8 cellular contexts compared by ENCODE assay signal in the genomic region with DNA sequence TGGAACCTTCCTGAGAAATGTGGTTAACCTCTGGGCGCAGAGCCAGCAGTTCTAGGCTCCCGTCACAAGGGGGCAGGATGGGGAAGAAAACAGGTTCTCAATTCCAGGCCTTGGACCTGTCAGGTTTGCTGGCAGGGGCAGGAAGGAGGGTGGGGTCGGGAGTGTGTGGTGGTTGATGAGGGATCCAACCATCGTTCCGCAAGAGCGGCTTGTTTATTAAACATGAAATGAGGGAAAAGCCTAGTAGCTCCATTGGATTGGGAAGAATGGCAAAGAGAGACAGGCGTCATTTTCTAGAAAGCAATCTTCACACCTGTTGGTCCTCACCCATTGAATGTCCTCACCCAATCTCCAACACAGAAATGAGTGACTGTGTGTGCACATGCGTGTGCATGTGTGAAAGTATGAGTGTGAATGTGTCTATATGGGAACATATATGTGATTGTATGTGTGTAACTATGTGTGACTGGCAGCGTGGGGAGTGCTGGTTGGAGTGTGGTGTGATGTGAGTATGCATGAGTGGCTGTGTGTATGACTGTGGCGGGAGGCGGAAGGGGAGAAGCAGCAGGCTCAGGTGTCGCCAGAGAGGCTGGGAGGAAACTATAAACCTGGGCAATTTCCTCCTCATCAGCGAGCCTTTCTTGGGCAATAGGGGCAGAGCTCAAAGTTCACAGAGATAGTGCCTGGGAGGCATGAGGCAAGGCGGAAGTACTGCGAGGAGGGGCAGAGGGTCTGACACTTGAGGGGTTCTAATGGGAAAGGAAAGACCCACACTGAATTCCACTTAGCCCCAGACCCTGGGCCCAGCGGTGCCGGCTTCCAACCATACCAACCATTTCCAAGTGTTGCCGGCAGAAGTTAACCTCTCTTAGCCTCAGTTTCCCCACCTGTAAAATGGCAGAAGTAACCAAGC. TPM values are rescaled to one million over a fixed set of nuclear protein-coding genes. Genes with fewer than 3 reads are reported as not detected.
DNase-seq lines count a peak whose midpoint lies in the region; ATAC-seq and TF ChIP-seq lines count a peak whose summit lies in the region.

No MANE protein-coding gene starts in this region.

- H3K27ac Mint-ChIP-seq in activated CD4-positive, alpha-beta T cell treated with anti-CD3 and anti-CD28 coated beads, Interleukin-2, amount 10 ng/mL, durations not matched to agents 24 days and 14 days: peak overlapping the region; percentile 62
- H3K27ac Mint-ChIP-seq in dendritic cell treated with granulocyte-macrophage colony-stimulating factor and Interleukin-4, amounts not matched to agents 40 ng/mL and 50 ng/mL, for 4 days: peak overlapping the region; percentile 69

- no peaks in the 10 kb centered on the region for H3K27me3 Mint-ChIP-seq in activated CD4-positive, alpha-beta T cell treated with anti-CD3 and anti-CD28 coated beads, Interleukin-2, amount 10 ng/mL, durations not matched to agents 24 days and 14 days
- peaks cover 4% of the 10 kb centered on the region for H3K27me3 Mint-ChIP-seq in dendritic cell treated with granulocyte-macrophage colony-stimulating factor and Interleukin-4, amounts not matched to agents 40 ng/mL and 50 ng/mL, for 4 days

- intact Hi-C loops in activated CD4-positive, alpha-beta T cell treated with anti-CD3 and anti-CD28 coated beads, Interleukin-2, amount 10 ng/mL, durations not matched to agents 24 days and 14 days (cut with micrococcal nuclease): loop anchor here (1.0 kb wide), 3 partner anchors 56 to 135 kb away; no protein-coding TSS in a partner anchor
- intact Hi-C loops in dendritic cell treated with granulocyte-macrophage colony-stimulating factor and Interleukin-4, amounts not matched to agents 40 ng/mL and 50 ng/mL, for 4 days (cut with micrococcal nuclease): loop anchor here (1.0 to 2.0 kb wide), 3 partner anchors 27 to 135 kb away; partner anchors contain the start of gene CDKN1A
- intact Hi-C loops in lower leg skin (cut with DNase I; ENCODE audit: low total_unique reads): loop anchor here (10.0 kb wide), 2 partner anchors 51 to 131 kb away; partner anchors contain the start of gene CDKN1A

- no peaks in the 10 kb centered on the region for H3K9me3 Mint-ChIP-seq in activated CD4-positive, alpha-beta T cell treated with anti-CD3 and anti-CD28 coated beads, Interleukin-2, amount 10 ng/mL, durations not matched to agents 24 days and 14 days
- no peaks in the 10 kb centered on the region for H3K9me3 Mint-ChIP-seq in dendritic cell treated with granulocyte-macrophage colony-stimulating factor and Interleukin-4, amounts not matched to agents 40 ng/mL and 50 ng/mL, for 4 days

- no peak overlapping the region for H3K4me3 Mint-ChIP-seq in activated CD4-positive, alpha-beta T cell treated with anti-CD3 and anti-CD28 coated beads, Interleukin-2, amount 10 ng/mL, durations not matched to agents 24 days and 14 days
- peak overlapping the region; percentile 62 for H3K4me3 Mint-ChIP-seq in dendritic cell treated with granulocyte-macrophage colony-stimulating factor and Interleukin-4, amounts not matched to agents 40 ng/mL and 50 ng/mL, for 4 days

- ATAC-seq in HG03159 (IDR thresholded peaks at IDR 0.05; ENCODE audit: unreplicated experiment) (peak; percentile 52), HG02870 (IDR thresholded peaks at IDR 0.05; ENCODE audit: unreplicated experiment) (no peak)

- DNase-seq in GM04504 (ENCODE audit: low read depth) (peak; percentile 67), NCI-H460 (ENCODE audit: extremely low read depth, low read depth) (peak; percentile 75), lower leg skin (ENCODE audit: low spot score in 2 of 2) (peak; percentile 90 to 98)
- peak; percentile 94 for DNase-seq in activated CD4-positive, alpha-beta T cell treated with anti-CD3 and anti-CD28 coated beads, Interleukin-2, amount 10 ng/mL, durations not matched to agents 24 days and 14 days
- DNase-seq in stimulated activated CD4-positive, alpha-beta T cell treated with anti-CD3 and anti-CD28 coated beads, TNF-alpha, amount 100 ng/mL, for 4 hours (ENCODE audit: low read depth in 3 of 3): peak; percentile 50 to 69 (median 63)

- no peak overlapping the region for H3K4me3 ChIP-seq in lower leg skin (ENCODE audit: low read depth, poor library complexity, severe bottlenecking)

- no peaks in the 10 kb centered on the region for H3K36me3 Mint-ChIP-seq in activated CD4-positive, alpha-beta T cell treated with anti-CD3 and anti-CD28 coated beads, Interleukin-2, amount 10 ng/mL, durations not matched to agents 24 days and 14 days (ENCODE audit: low read depth)
- H3K36me3 Mint-ChIP-seq in dendritic cell treated with granulocyte-macrophage colony-stimulating factor and Interleukin-4, amounts not matched to agents 40 ng/mL and 50 ng/mL, for 4 days (ENCODE audit: low read depth): no peaks in the 10 kb centered on the region

- peak in 1 of 3 donors; percentile 71 for TF ChIP-seq CTCF in lower leg skin (IDR thresholded peaks at IDR 0.05)

- 44 to 48% methylated on average over 18 of the region's 18 CpGs for WGBS in lower leg skin, 2 donors

- peaks cover 25% of the 10 kb centered on the region for H3K4me1 Mint-ChIP-seq in activated CD4-positive, alpha-beta T cell treated with anti-CD3 and anti-CD28 coated beads, Interleukin-2, amount 10 ng/mL, durations not matched to agents 24 days and 14 days
- peaks cover 88% of the 10 kb centered on the region for H3K4me1 Mint-ChIP-seq in dendritic cell treated with granulocyte-macrophage colony-stimulating factor and Interleukin-4, amounts not matched to agents 40 ng/mL and 50 ng/mL, for 4 days (ENCODE audit: low read depth)

- TF ChIP-seq POLR2A in lower leg skin (IDR thresholded peaks at IDR 0.05): no peak

RNA-seq across cellular contexts. Expression of gene SRSF3, which starts 29.6 kb away (rescaled TPM):
- 217 and 262 TPM in 2 replicates for total RNA-seq in NCI-H460 (2014; rRNA removed; shearing (Covaris generic))
- polyA plus RNA-seq in NCI-H460 (2014; cell fraction: nucleus; rRNA removed): 138 and 142 TPM in 2 replicates
- total RNA-seq in activated CD4-positive, alpha-beta T cell treated with anti-CD3 and anti-CD28 coated beads, Interleukin-2, amount 10 ng/mL, durations not matched to agents 24 days and 14 days: 532 and 572 TPM in 2 replicates
- total RNA-seq in lower leg skin: 100 to 1,000 TPM; 114 to 272 (median 177) TPM

RNA-seq across cellular contexts. Expression of gene CDKN1A, which starts 54.7 kb away (rescaled TPM):
- total RNA-seq in NCI-H460 (2014; rRNA removed; shearing (Covaris generic)): 170 and 205 TPM in 2 replicates
- polyA plus RNA-seq in NCI-H460 (2014; cell fraction: nucleus; rRNA removed): 38.2 and 40.7 TPM in 2 replicates
- total RNA-seq in activated CD4-positive, alpha-beta T cell treated with anti-CD3 and anti-CD28 coated beads, Interleukin-2, amount 10 ng/mL, durations not matched to agents 24 days and 14 days: 77.8 and 82.7 TPM in 2 replicates
- 100 to 1,000 TPM; 143 to 200 (median 181) TPM for total RNA-seq in lower leg skin
